17 cellular contexts compared by ENCODE assay signal in genomic region chr10:98416989-98417388, GRCh38. TPM values are rescaled to one million over a fixed set of nuclear protein-coding genes. Genes with fewer than 3 reads are reported as not detected.
A peak's percentile ranks its signal among the peaks of the same experiment; 100 is the strongest.
DNase-seq lines count a peak whose midpoint lies in the region; FAIRE-seq and TF ChIP-seq lines count a peak whose summit lies in the region.
"Had no signal": no experiment of that assay in that cellular context is flagged by ENCODE, and none has a peak within 500 bp of the region (broad histone marks: within the 10 kb centered on the region; RNA-seq: fewer than 3 reads in every experiment).

No MANE protein-coding gene starts in this region.

- no peak overlapping the region for H3K4me3 ChIP-seq in endothelial cell of umbilical vein (replicated peaks in 1 of 3; ENCODE audit: insufficient read depth in 1 of 3, low read depth in 1 of 3, low read length in 3 of 3)
- H3K4me3 ChIP-seq in sigmoid colon = no peak overlapping the region
- no peak overlapping the region for H3K4me3 ChIP-seq in esophagus squamous epithelium
- H3K4me3 ChIP-seq: Peyer's patch had no signal

- H3K36me3 Mint-ChIP-seq in activated CD4-positive, alpha-beta memory T cell treated with anti-CD3 and anti-CD28 coated beads, Interleukin-2, amount 10 ng/mL, durations not matched to agents 7 days and 5 days (ENCODE audit: low read depth) = peaks cover 20% of the 10 kb centered on the region
- peaks cover 2% of the 10 kb centered on the region for H3K36me3 Mint-ChIP-seq in activated CD4-positive, alpha-beta memory T cell treated with anti-CD3 and anti-CD28 coated beads for 36 hours

- H3K4me1 ChIP-seq in endothelial cell of umbilical vein (ENCODE audit: control insufficient read depth, extremely low read depth, insufficient read depth, low read length) (peaks cover 14% of the 10 kb centered on the region), sigmoid colon (peaks cover 0 to 29% (median 20%) of the 10 kb centered on the region in 4 donors), esophagus squamous epithelium (peaks cover 12 to 28% (median 17%) of the 10 kb centered on the region in 3 donors)

- WGBS in sigmoid colon, 2 donors = 84 to 93% methylated on average over 6 of the region's 6 CpGs
- WGBS in esophagus squamous epithelium, 2 donors = 58 to 69% methylated on average over 3 to 5 of the region's 6 CpGs

- dilution Hi-C loops in endothelial cell of umbilical vein (cut with MboI; ENCODE audit: extremely low pct_ligation_motif_present, low sequenced_read_pairs) = no loop called here

- H3K36me3 ChIP-seq in endothelial cell of umbilical vein (ENCODE audit: control insufficient read depth in 2 of 2, extremely low read depth in 1 of 2, insufficient read depth in 2 of 2, low read length in 2 of 2) = peaks cover 3 to 26% of the 10 kb centered on the region in 2 experiments
- H3K36me3 ChIP-seq in sigmoid colon = peaks cover 5 to 46% (median 16%) of the 10 kb centered on the region in 4 donors
- peaks cover 0 to 58% (median under 1%) of the 10 kb centered on the region in 3 donors for H3K36me3 ChIP-seq in esophagus squamous epithelium

- no peak overlapping the region for H3K4me3 Mint-ChIP-seq in activated CD4-positive, alpha-beta memory T cell treated with anti-CD3 and anti-CD28 coated beads, Interleukin-2, amount 10 ng/mL, durations not matched to agents 7 days and 5 days
- H3K4me3 Mint-ChIP-seq in activated CD4-positive, alpha-beta memory T cell treated with anti-CD3 and anti-CD28 coated beads for 36 hours = no peak overlapping the region

- peaks cover 16% of the 10 kb centered on the region for H3K4me1 Mint-ChIP-seq in activated CD4-positive, alpha-beta memory T cell treated with anti-CD3 and anti-CD28 coated beads, Interleukin-2, amount 10 ng/mL, durations not matched to agents 7 days and 5 days
- H3K4me1 Mint-ChIP-seq in activated CD4-positive, alpha-beta memory T cell treated with anti-CD3 and anti-CD28 coated beads for 36 hours (ENCODE audit: low read depth) = peaks cover 19% of the 10 kb centered on the region

- no peak overlapping the region for H3K4me2 ChIP-seq in endothelial cell of umbilical vein (ENCODE audit: insufficient read depth, low read length)

- TSS peak; percentile 8 for BruUV-seq in endothelial cell of umbilical vein (replicated peaks; lab: Mats Ljungman, UMichigan)

- no peaks in the 10 kb centered on the region for H3K79me2 ChIP-seq in endothelial cell of umbilical vein (ENCODE audit: control insufficient read depth, insufficient read depth, low read length)

- no peak for DNase-seq in activated CD4-positive, alpha-beta memory T cell treated with anti-CD3 and anti-CD28 coated beads, Interleukin-2, amount 10 ng/mL, durations not matched to agents 7 days and 5 days
- DNase-seq in activated CD4-positive, alpha-beta memory T cell treated with anti-CD3 and anti-CD28 coated beads for 36 hours = no peak
- peak; percentile 19 for DNase-seq in OCI-M1 (lab: John Stamatoyannopoulos, UW)
- DNase-seq in endothelial cell of umbilical vein (ENCODE audit: low read depth, low spot score) = no peak
- DNase-seq in sigmoid colon = peak; percentile 21
- DNase-seq in esophagus squamous epithelium (lab: John Stamatoyannopoulos, UW) = no peak
- no peak for DNase-seq in mucosa of gallbladder (ENCODE audit: low spot score)
- DNase-seq in GM13977 (ENCODE audit: low spot score) = no peak
- DNase-seq: 8988T, DMS153, GOT3, NCI-H1105, NCI-H1694, NCI-H2081 treated with DMSO at 0.1 percent for 48 hours, NCI-H446 treated with DMSO at 0.1 percent for 48 hours had no signal

- H3K27me3 ChIP-seq in endothelial cell of umbilical vein (ENCODE audit: control insufficient read depth in 2 of 2, insufficient read depth in 2 of 2, low read length in 2 of 2) (no peaks in the 10 kb centered on the region), sigmoid colon (no peaks in the 10 kb centered on the region), esophagus squamous epithelium (no peaks in the 10 kb centered on the region)
- H3K27me3 ChIP-seq: Peyer's patch had no signal

- H3K9ac ChIP-seq in endothelial cell of umbilical vein (replicated peaks; ENCODE audit: extremely low read depth, insufficient read depth, low read length) = no peak overlapping the region

- POLR2A ChIA-PET in activated CD4-positive, alpha-beta memory T cell treated with anti-CD3 and anti-CD28 coated beads, Interleukin-2, amount 10 ng/mL, durations not matched to agents 7 days and 5 days (lab: Charles Lee) = no interaction called here
- POLR2A ChIA-PET in activated CD4-positive, alpha-beta memory T cell treated with anti-CD3 and anti-CD28 coated beads for 36 hours (lab: Charles Lee) = no interaction called here
- POLR2A ChIA-PET in endothelial cell of umbilical vein (lab: Charles Lee) = no interaction called here

- H3K9me3 Mint-ChIP-seq in activated CD4-positive, alpha-beta memory T cell treated with anti-CD3 and anti-CD28 coated beads, Interleukin-2, amount 10 ng/mL, durations not matched to agents 7 days and 5 days = no peaks in the 10 kb centered on the region
- H3K9me3 Mint-ChIP-seq in activated CD4-positive, alpha-beta memory T cell treated with anti-CD3 and anti-CD28 coated beads for 36 hours = no peaks in the 10 kb centered on the region

- FAIRE-seq in endothelial cell of umbilical vein (lab: Jason Lieb, UNC) = no peak
- FAIRE-seq: GM12892 had no signal

- CTCF ChIA-PET in activated CD4-positive, alpha-beta memory T cell treated with anti-CD3 and anti-CD28 coated beads, Interleukin-2, amount 10 ng/mL, durations not matched to agents 7 days and 5 days (lab: Charles Lee) = no interaction called here
- CTCF ChIA-PET in activated CD4-positive, alpha-beta memory T cell treated with anti-CD3 and anti-CD28 coated beads for 36 hours (lab: Charles Lee) = no interaction called here
- CTCF ChIA-PET in endothelial cell of umbilical vein (lab: Charles Lee) = interaction anchor here (1.0 to 2.2 kb wide), 2 partner anchors 9 to 50 kb away, joined by 3 to 6 read pairs; no protein-coding TSS in a partner anchor

- H3K27ac ChIP-seq in endothelial cell of umbilical vein (ENCODE audit: insufficient read depth, low read depth, low read length) (no peak overlapping the region), sigmoid colon (no peak overlapping the region), esophagus squamous epithelium (no peak overlapping the region)
- H3K27ac ChIP-seq: Peyer's patch had no signal

- in situ Hi-C loops in GM13977 (cut with MboI; ENCODE audit: low pct_unique_long_range_greater_than_20kb, low sequenced_read_pairs, unreplicated experiment) = no loop called here

- H4K20me1 ChIP-seq in endothelial cell of umbilical vein (replicated peaks; ENCODE audit: control insufficient read depth, extremely low read depth, insufficient read depth, low read length) = no peaks in the 10 kb centered on the region

- no peak for TF ChIP-seq EP300 in sigmoid colon (IDR thresholded peaks at IDR 0.05)

- H3K27me3 Mint-ChIP-seq in activated CD4-positive, alpha-beta memory T cell treated with anti-CD3 and anti-CD28 coated beads, Interleukin-2, amount 10 ng/mL, durations not matched to agents 7 days and 5 days = no peaks in the 10 kb centered on the region
- no peaks in the 10 kb centered on the region for H3K27me3 Mint-ChIP-seq in activated CD4-positive, alpha-beta memory T cell treated with anti-CD3 and anti-CD28 coated beads for 36 hours

- no peak for TF ChIP-seq POLR2A in endothelial cell of umbilical vein (IDR thresholded peaks at IDR 0.05; ENCODE audit: low read depth, low read length)
- TF ChIP-seq POLR2A in sigmoid colon (IDR thresholded peaks at IDR 0.05) = no peak
- TF ChIP-seq POLR2A in esophagus squamous epithelium (IDR thresholded peaks at IDR 0.05) = no peak

- TF ChIP-seq CTCF in endothelial cell of umbilical vein (IDR thresholded peaks at IDR 0.05; ENCODE audit: extremely low read depth in 1 of 2, insufficient read depth in 1 of 2, low read depth in 1 of 2, low read length in 2 of 2) (no peak), sigmoid colon (IDR thresholded peaks at IDR 0.05) (no peak), esophagus squamous epithelium (IDR thresholded peaks at IDR 0.05) (no peak), GM13977 (IDR thresholded peaks at IDR 0.05; ENCODE audit: extremely low read depth, insufficient read depth, missing control alignments) (no peak)

- intact Hi-C loops in activated CD4-positive, alpha-beta memory T cell treated with anti-CD3 and anti-CD28 coated beads for 36 hours (cut with micrococcal nuclease) = no loop called here
- intact Hi-C loops in endothelial cell of umbilical vein (cut with micrococcal nuclease) (no loop called here), sigmoid colon (cut with DNase I) (loop anchor here (10.0 kb wide), 1 partner anchor 172 kb away; no protein-coding TSS in a partner anchor), esophagus squamous epithelium (cut with DNase I) (no loop called here)

- peak overlapping the region; percentile 13 for H3K27ac Mint-ChIP-seq in activated CD4-positive, alpha-beta memory T cell treated with anti-CD3 and anti-CD28 coated beads, Interleukin-2, amount 10 ng/mL, durations not matched to agents 7 days and 5 days
- H3K27ac Mint-ChIP-seq in activated CD4-positive, alpha-beta memory T cell treated with anti-CD3 and anti-CD28 coated beads for 36 hours = no peak overlapping the region

- H3K9me3 ChIP-seq in endothelial cell of umbilical vein (replicated peaks; ENCODE audit: control insufficient read depth, insufficient read depth, low read length) (no peaks in the 10 kb centered on the region), sigmoid colon (no peaks in the 10 kb centered on the region), esophagus squamous epithelium (no peaks in the 10 kb centered on the region)
- H3K9me3 ChIP-seq: Peyer's patch had no signal

- H3K9me1 ChIP-seq in endothelial cell of umbilical vein (replicated peaks; ENCODE audit: control insufficient read depth, extremely low read depth, insufficient read depth, low read length) = no peaks in the 10 kb centered on the region

- no peak overlapping the region for H2AFZ ChIP-seq in endothelial cell of umbilical vein (ENCODE audit: low read depth, low read length)

RNA-seq across cellular contexts. Expression of gene PYROXD2, which starts 2.0 kb away (rescaled TPM):
- total RNA-seq in activated CD4-positive, alpha-beta memory T cell treated with anti-CD3 and anti-CD28 coated beads, Interleukin-2, amount 10 ng/mL, durations not matched to agents 7 days and 5 days = 10 to 100 TPM; 13.5 to 18.7 TPM
- total RNA-seq in activated CD4-positive, alpha-beta memory T cell treated with anti-CD3 and anti-CD28 coated beads for 36 hours = 1 to 10 TPM; 4.7 to 5.3 TPM
- total RNA-seq in endothelial cell of umbilical vein (7.0 TPM in 2 replicates), sigmoid colon (10 to 100 TPM in 1 of 4 donors, 1 to 10 TPM in 3; 4.4 to 11.9 (median 9.7) TPM), esophagus squamous epithelium (1 to 10 TPM; 1.6 to 7.7 (median 3.9) TPM), mucosa of gallbladder (23.1 TPM)
- polyA plus RNA-seq in endothelial cell of umbilical vein (11.8 and 13.7 TPM in 2 replicates), sigmoid colon (1 to 10 TPM in 2 of 3 donors, under 1 TPM in 1; 0.60 to 8.0 (median 2.3) TPM)
- polyA plus RNA-seq in endothelial cell of umbilical vein (2011; cell fraction: cytosol; rRNA removed) = 6.6 and 6.9 TPM in 2 replicates
- 63.3 and 69.4 TPM in 2 replicates for polyA plus RNA-seq in endothelial cell of umbilical vein (2011; cell fraction: nucleus; rRNA removed)
- 4.3 and 7.6 TPM in 2 replicates for polyA plus RNA-seq in endothelial cell of umbilical vein (2012)
- 3.7 and 4.3 TPM in 2 replicates for polyA minus RNA-seq in endothelial cell of umbilical vein
- polyA minus RNA-seq in endothelial cell of umbilical vein (2011; cell fraction: cytosol; rRNA and poly(A)+ RNA removed) = 2.3 TPM
- polyA minus RNA-seq in endothelial cell of umbilical vein (2011; cell fraction: nucleus; rRNA and poly(A)+ RNA removed) = 7.3 and 8.6 TPM in 2 replicates

RNA-seq across cellular contexts. Expression of gene HPS1, which starts 29.7 kb away (rescaled TPM):
- 10 to 100 TPM; 85.4 to 88.3 TPM for total RNA-seq in activated CD4-positive, alpha-beta memory T cell treated with anti-CD3 and anti-CD28 coated beads, Interleukin-2, amount 10 ng/mL, durations not matched to agents 7 days and 5 days
- total RNA-seq in activated CD4-positive, alpha-beta memory T cell treated with anti-CD3 and anti-CD28 coated beads for 36 hours = 10 to 100 TPM; 42.1 to 44.3 TPM
- total RNA-seq in endothelial cell of umbilical vein (60.7 and 67.1 TPM in 2 replicates), sigmoid colon (10 to 100 TPM; 44.7 to 93.1 (median 45.9) TPM), esophagus squamous epithelium (10 to 100 TPM; 26.3 to 40.6 (median 27.9) TPM), mucosa of gallbladder (83.2 TPM)
- polyA plus RNA-seq in endothelial cell of umbilical vein (67.5 and 81.3 TPM in 2 replicates), sigmoid colon (10 to 100 TPM; 70.7 to 86.7 (median 76.3) TPM)
- 50.2 and 60.3 TPM in 2 replicates for polyA plus RNA-seq in endothelial cell of umbilical vein (2011; cell fraction: cytosol; rRNA removed)
- polyA plus RNA-seq in endothelial cell of umbilical vein (2011; cell fraction: nucleus; rRNA removed) = 161 and 206 TPM in 2 replicates
- polyA plus RNA-seq in endothelial cell of umbilical vein (2012) = 51.9 and 57.0 TPM in 2 replicates
- 74.0 and 76.0 TPM in 2 replicates for polyA minus RNA-seq in endothelial cell of umbilical vein
- polyA minus RNA-seq in endothelial cell of umbilical vein (2011; cell fraction: cytosol; rRNA and poly(A)+ RNA removed) = 15.3 TPM
- 57.5 and 66.8 TPM in 2 replicates for polyA minus RNA-seq in endothelial cell of umbilical vein (2011; cell fraction: nucleus; rRNA and poly(A)+ RNA removed)

Comparison
In these comparisons a context has a peak if more than half of its experiments do, and no peak if none do; other contexts are left out.
1. DNase-seq: peak in OCI-M1 (single experiment) and sigmoid colon (single experiment); none in activated CD4-positive, alpha-beta memory T cell treated with anti-CD3 and anti-CD28 coated beads, Interleukin-2, amount 10 ng/mL, durations not matched to agents 7 days and 5 days (single experiment), activated CD4-positive, alpha-beta memory T cell treated with anti-CD3 and anti-CD28 coated beads for 36 hours (single experiment), endothelial cell of umbilical vein (single experiment), esophagus squamous epithelium (single experiment), mucosa of gallbladder (single experiment) and GM13977 (single experiment).